In the genomic region with DNA sequence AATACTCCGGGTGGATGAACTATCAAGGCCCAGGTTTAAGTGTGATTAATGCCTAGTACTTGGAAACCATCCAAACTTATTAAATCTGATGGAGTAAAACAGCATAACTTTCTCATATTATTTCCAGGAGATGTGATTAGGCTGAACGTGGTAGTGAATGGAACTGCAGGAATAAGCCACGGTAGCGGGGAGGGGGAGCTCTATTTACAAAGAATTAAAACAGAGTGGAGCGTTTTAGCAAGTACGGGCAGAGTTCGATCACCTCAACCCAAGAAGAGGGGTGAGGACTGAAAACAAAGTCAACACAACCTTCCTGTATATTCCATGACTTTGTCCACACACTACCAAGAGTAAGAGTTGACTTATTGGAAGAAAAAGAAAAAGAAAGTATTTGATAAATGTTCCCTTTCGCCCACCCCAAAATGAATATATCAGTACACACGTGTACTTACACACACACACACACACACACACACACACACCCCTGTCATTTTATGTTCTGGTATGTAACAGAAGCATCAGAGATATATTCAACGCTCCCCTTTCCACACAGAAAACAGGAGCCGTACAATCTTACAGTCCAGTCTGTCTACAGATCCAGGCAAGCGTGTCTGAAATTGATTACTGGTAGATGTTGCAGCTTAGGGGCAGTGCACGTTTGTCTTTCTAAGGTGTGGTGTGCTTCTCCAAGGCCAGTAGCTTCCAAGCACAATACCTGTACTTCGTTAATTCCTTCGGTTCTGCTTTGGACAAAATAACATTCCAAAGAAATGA, we compare ENCODE assay signal across 25 cellular contexts.
DNase-seq lines count a peak whose midpoint lies in the region; ATAC-seq and TF ChIP-seq lines count a peak whose summit lies in the region.
"Had no signal": no experiment of that assay in that cellular context is flagged by ENCODE, and none has a peak within 500 bp of the region (broad histone marks: within the 10 kb centered on the region; RNA-seq: fewer than 3 reads in every experiment).

No MANE protein-coding gene starts in this region.

- intact Hi-C loops in posterior vena cava (cut with DNase I), result no loop called here

- no peak overlapping the region for H3K27ac ChIP-seq in RWPE2 (ENCODE audit: poor library complexity, severe bottlenecking)
- H3K27ac ChIP-seq: upper lobe of left lung had no signal

- peaks cover 4% of the 10 kb centered on the region for H3K4me1 ChIP-seq in RWPE2 (ENCODE audit: insufficient read depth, poor library complexity, severe bottlenecking)
- H3K4me1 ChIP-seq: upper lobe of left lung had no signal

- no peak overlapping the region for H3K4me3 ChIP-seq in RWPE2 (ENCODE audit: severe bottlenecking)
- H3K4me3 ChIP-seq: GM23338, smooth muscle cell, upper lobe of left lung had no signal

- DNase-seq in NCI-H2171 treated with DMSO at 0.1 percent for 48 hours (lab: John Stamatoyannopoulos, UW), result peak; percentile 36
- no peak for DNase-seq in NCI-H2171 (lab: John Stamatoyannopoulos, UW)
- peak; percentile 21 to 43 for DNase-seq in NCI-H187 (lab: John Stamatoyannopoulos, UW)
- DNase-seq in RWPE2 (ENCODE audit: low spot score), result no peak
- no peak for DNase-seq in progenitor cell of endocrine pancreas (ENCODE audit: low spot score, unreplicated experiment)
- no peak for DNase-seq in posterior vena cava (ENCODE audit: low spot score)
- DNase-seq: activated CD4-positive, alpha-beta T cell treated with anti-CD3 and anti-CD28 coated beads for 1 hour; activated CD8-positive, alpha-beta memory T cell treated with anti-CD3 and anti-CD28 coated beads for 24 hours; activated gamma-delta T cell treated with Interleukin-2 at 50 U/mL for 16 hours; activated naive CD8-positive, alpha-beta T cell treated with anti-CD3 and anti-CD28 coated beads, Interleukin-2, amount 50 U/mL, for 24 hours; activated T-cell treated with anti-CD3 and anti-CD28 coated beads, Interleukin-2, amount 50 U/mL, for 1 hour; CD8-positive, alpha-beta T cell; glutamatergic neuron; Kasumi-1; NCI-H226; occipital lobe; stimulated activated CD4-positive, alpha-beta T cell treated with anti-CD3 and anti-CD28 coated beads, Interleukin-2, amount 100 ng/mL, for 48 hours; substantia nigra; upper lobe of left lung had no signal

- no peaks in the 10 kb centered on the region for H3K9me3 Mint-ChIP-seq in progenitor cell of endocrine pancreas (ENCODE audit: low read depth)
- H3K9me3 Mint-ChIP-seq: activated naive CD8-positive, alpha-beta T cell treated with anti-CD3 and anti-CD28 coated beads, Interleukin-2, amount 50 U/mL, for 24 hours; CD8-positive, alpha-beta T cell; stimulated activated effector memory CD8-positive, alpha-beta T cell treated with anti-CD3 and anti-CD28 coated beads, Interleukin-12 subunit alpha, Interleukin-12 subunit beta, amount 100 ng/mL, for 72 hours had no signal

- ATAC-seq in RWPE2 (ENCODE audit: low read depth) (peak; percentile 40; the same call in 2 of the 3 replicates), GM21717 (IDR thresholded peaks at IDR 0.05; ENCODE audit: unreplicated experiment) (no peak), GM18519 (IDR thresholded peaks at IDR 0.05; ENCODE audit: low FRiP score, unreplicated experiment) (no peak)
- ATAC-seq: activated naive CD8-positive, alpha-beta T cell treated with anti-CD3 and anti-CD28 coated beads, Interleukin-2, amount 50 U/mL, for 24 hours; CD8-positive, alpha-beta T cell; GM23338; Panc1; stimulated activated effector memory CD8-positive, alpha-beta T cell treated with anti-CD3 and anti-CD28 coated beads, Interleukin-12 subunit alpha, Interleukin-12 subunit beta, amount 100 ng/mL, for 72 hours had no signal

- TF ChIP-seq CTCF in RWPE2 (IDR thresholded peaks at IDR 0.05; ENCODE audit: poor library complexity, severe bottlenecking) (no peak), progenitor cell of endocrine pancreas (IDR thresholded peaks at IDR 0.05; ENCODE audit: unreplicated experiment) (peak; percentile 24)

- no peak overlapping the region for H3K27ac Mint-ChIP-seq in progenitor cell of endocrine pancreas
- H3K27ac Mint-ChIP-seq: activated naive CD8-positive, alpha-beta T cell treated with anti-CD3 and anti-CD28 coated beads, Interleukin-2, amount 50 U/mL, for 24 hours; CD8-positive, alpha-beta T cell; GM23338; stimulated activated effector memory CD8-positive, alpha-beta T cell treated with anti-CD3 and anti-CD28 coated beads, Interleukin-12 subunit alpha, Interleukin-12 subunit beta, amount 100 ng/mL, for 72 hours had no signal

- no peaks in the 10 kb centered on the region for H3K36me3 ChIP-seq in RWPE2 (ENCODE audit: low read depth)
- H3K36me3 ChIP-seq: upper lobe of left lung had no signal

- H3K4me3 Mint-ChIP-seq in progenitor cell of endocrine pancreas (ENCODE audit: low read depth), result no peak overlapping the region
- H3K4me3 Mint-ChIP-seq: activated naive CD8-positive, alpha-beta T cell treated with anti-CD3 and anti-CD28 coated beads, Interleukin-2, amount 50 U/mL, for 24 hours; CD8-positive, alpha-beta T cell; GM23338; stimulated activated effector memory CD8-positive, alpha-beta T cell treated with anti-CD3 and anti-CD28 coated beads, Interleukin-12 subunit alpha, Interleukin-12 subunit beta, amount 100 ng/mL, for 72 hours had no signal

- H3K9me3 ChIP-seq in RWPE2 (ENCODE audit: severe bottlenecking), result no peaks in the 10 kb centered on the region
- H3K9me3 ChIP-seq: upper lobe of left lung had no signal

- peaks cover 17% of the 10 kb centered on the region for H3K4me1 Mint-ChIP-seq in progenitor cell of endocrine pancreas (ENCODE audit: low read depth)
- H3K4me1 Mint-ChIP-seq: activated naive CD8-positive, alpha-beta T cell treated with anti-CD3 and anti-CD28 coated beads, Interleukin-2, amount 50 U/mL, for 24 hours; stimulated activated effector memory CD8-positive, alpha-beta T cell treated with anti-CD3 and anti-CD28 coated beads, Interleukin-12 subunit alpha, Interleukin-12 subunit beta, amount 100 ng/mL, for 72 hours had no signal

- H3K27me3 Mint-ChIP-seq in progenitor cell of endocrine pancreas, result peaks cover 7% of the 10 kb centered on the region

- H3K27me3 ChIP-seq in RWPE2 (ENCODE audit: insufficient read depth, poor library complexity, severe bottlenecking), result no peaks in the 10 kb centered on the region
- H3K27me3 ChIP-seq: upper lobe of left lung had no signal

- no peaks in the 10 kb centered on the region for H3K36me3 Mint-ChIP-seq in progenitor cell of endocrine pancreas (ENCODE audit: insufficient read depth)
- H3K36me3 Mint-ChIP-seq: CD8-positive, alpha-beta T cell; stimulated activated effector memory CD8-positive, alpha-beta T cell treated with anti-CD3 and anti-CD28 coated beads, Interleukin-12 subunit alpha, Interleukin-12 subunit beta, amount 100 ng/mL, for 72 hours had no signal

Comparison
In these comparisons a context has a peak if more than half of its experiments do, and no peak if none do; other contexts are left out.
1. DNase-seq: peak in NCI-H2171 treated with DMSO at 0.1 percent for 48 hours (single experiment) and NCI-H187 (2 of 2); none in NCI-H2171 (single experiment), RWPE2 (single experiment), progenitor cell of endocrine pancreas (single experiment) and posterior vena cava (single experiment).